13 cellular contexts compared by ENCODE assay signal in genomic region chr1:94795321-94795899, GRCh38. TPM values are rescaled to one million over a fixed set of nuclear protein-coding genes. Genes with fewer than 3 reads are reported as not detected.
DNase-seq lines count a peak whose midpoint lies in the region; ATAC-seq, FAIRE-seq and TF ChIP-seq lines count a peak whose summit lies in the region.
"Had no signal": no experiment of that assay in that cellular context is flagged by ENCODE, and none has a peak within 500 bp of the region (broad histone marks: within the 10 kb centered on the region; RNA-seq: fewer than 3 reads in every experiment).

No MANE protein-coding gene starts in this region.

- TF ChIP-seq CTCF in left ventricle myocardium inferior (IDR thresholded peaks at IDR 0.05; ENCODE audit: borderline replicate concordance) (no peak), D721Med (IDR thresholded peaks at IDR 0.05; ENCODE audit: insufficient read depth, missing control alignments) (no peak)

- no peaks in the 10 kb centered on the region for H3K27me3 ChIP-seq in left ventricle myocardium inferior (ENCODE audit: low read depth)
- H3K27me3 ChIP-seq: thyroid gland had no signal

- no peaks in the 10 kb centered on the region for H3K9me3 ChIP-seq in left ventricle myocardium inferior (replicated peaks)
- H3K9me3 ChIP-seq: thyroid gland had no signal

- peak overlapping the region; percentile 3 for H3K27ac ChIP-seq in left ventricle myocardium inferior (replicated peaks)
- H3K27ac ChIP-seq: thyroid gland had no signal

- intact Hi-C loops in left ventricle myocardium inferior (cut with micrococcal nuclease) = no loop called here
- intact Hi-C loops in Right ventricle myocardium superior (cut with DNase I) = no loop called here

- H3K4me3 ChIP-seq in left ventricle myocardium inferior = no peak overlapping the region
- H3K4me3 ChIP-seq: thyroid gland had no signal

- no peak for FAIRE-seq in D721Med (lab: Jason Lieb, UNC)

- no peaks in the 10 kb centered on the region for H3K36me3 ChIP-seq in left ventricle myocardium inferior
- H3K36me3 ChIP-seq: thyroid gland had no signal

- no peak for DNase-seq in left ventricle myocardium inferior
- no peak for DNase-seq in Right ventricle myocardium superior
- peak; percentile 80 for DNase-seq in NAMALWA (ENCODE audit: low spot score)
- peak; percentile 15 for DNase-seq in glomerular visceral epithelial cell (ENCODE audit: extremely low spot score)
- no peak for DNase-seq in D721Med (ENCODE audit: insufficient read length, low spot score)
- no peak for DNase-seq in SIG-M5 treated with dmso at 0.1 percent for 504 hours (lab: John Stamatoyannopoulos, UW; ENCODE audit: unreplicated experiment)
- no peak for DNase-seq in stimulated activated CD4-positive, alpha-beta T cell treated with anti-CD3 and anti-CD28 coated beads, Interleukin-2, amount 100 ng/mL, for 24 hours
- DNase-seq in kidney tubule cell (ENCODE audit: low spot score) = no peak
- DNase-seq: Calu3; HCEC 1CT; stimulated activated CD4-positive, alpha-beta T cell treated with anti-CD3 and anti-CD28 coated beads, Interleukin-1b, Interleukin-23, amount 100 ng/mL, for 48 hours; thyroid gland had no signal

- no peak for ATAC-seq in Right ventricle myocardium superior (ENCODE audit: poor library complexity)
- ATAC-seq: SK-N-SH treated with all-trans-retinoic acid at 6 μM for 48 hours had no signal

- H3K4me1 ChIP-seq in left ventricle myocardium inferior = peaks cover 56% of the 10 kb centered on the region

RNA-seq across cellular contexts. Expression of gene SLC44A3, which starts 24.7 kb away (rescaled TPM):
- total RNA-seq in left ventricle myocardium inferior = 5.9 TPM
- total RNA-seq in Right ventricle myocardium superior = 3.3 TPM

Comparison
In these comparisons a context has a peak if more than half of its experiments do, and no peak if none do; other contexts are left out.
1. DNase-seq: peak in NAMALWA (single experiment) and glomerular visceral epithelial cell (single experiment); none in left ventricle myocardium inferior (single experiment), Right ventricle myocardium superior (single experiment), D721Med (single experiment), SIG-M5 treated with dmso at 0.1 percent for 504 hours (single experiment), stimulated activated CD4-positive, alpha-beta T cell treated with anti-CD3 and anti-CD28 coated beads, Interleukin-2, amount 100 ng/mL, for 24 hours (0 of 2) and kidney tubule cell (single experiment).